14 cellular contexts compared by ENCODE assay signal in genomic region chr22:38429460-38430128, GRCh38.
DNase-seq lines count a peak whose midpoint lies in the region; ATAC-seq and TF ChIP-seq lines count a peak whose summit lies in the region.
"Had no signal": no experiment of that assay in that cellular context is flagged by ENCODE, and none has a peak within 500 bp of the region (broad histone marks: within the 10 kb centered on the region; RNA-seq: fewer than 3 reads in every experiment).

No MANE protein-coding gene starts in this region.

- CTCF ChIA-PET in HEK293 (lab: Yijun Ruan, JAX) = no interaction called here

- peaks cover 0 to 8% of the 10 kb centered on the region in 2 experiments; a peak in 1 of 3 replicates for H3K36me3 ChIP-seq in HEK293 (ENCODE audit: control insufficient read depth in 2 of 2, insufficient read depth in 1 of 2, low read length in 2 of 2)
- H3K36me3 ChIP-seq: ascending aorta, suprapubic skin had no signal

- no peak overlapping the region for H3K4me3 ChIP-seq in HEK293 (ENCODE audit: low read depth, low read length)
- H3K4me3 ChIP-seq: ascending aorta, esophagus muscularis mucosa, suprapubic skin had no signal

- ATAC-seq in GM19324 (IDR thresholded peaks at IDR 0.05; ENCODE audit: low FRiP score, unreplicated experiment) (no peak), GM19455 (IDR thresholded peaks at IDR 0.05; ENCODE audit: unreplicated experiment) (no peak)

- H3K4me1 ChIP-seq in HEK293 (ENCODE audit: control insufficient read depth, insufficient read depth, low read length) = no peaks in the 10 kb centered on the region
- H3K4me1 ChIP-seq: ascending aorta, suprapubic skin had no signal

- H3K27ac ChIP-seq in HEK293 (ENCODE audit: extremely low read depth, low read depth, low read length) (no peak overlapping the region), angular gyrus (ENCODE audit: low read depth, low read length) (peak overlapping the region; percentile 79)
- H3K27ac ChIP-seq: ascending aorta, esophagus muscularis mucosa, suprapubic skin had no signal

- DNase-seq in Ammon's horn (ENCODE audit: low spot score) (peak; percentile 57), left kidney (ENCODE audit: low read depth, low spot score) (peak; percentile 84), cerebellar nuclear complex (lab: John Stamatoyannopoulos, UW) (no peak)
- DNase-seq: activated CD4-positive, alpha-beta T cell treated with anti-CD3 and anti-CD28 coated beads for 1 hour; activated gamma-delta T cell; stimulated activated CD4-positive, alpha-beta T cell treated with anti-CD3 and anti-CD28 coated beads, Interleukin-4, amount 100 ng/mL, for 1 hour; T1000 had no signal

- POLR2A ChIA-PET in HEK293 (lab: Yijun Ruan, JAX) = interaction anchor here (0.6 kb wide), 1 partner anchor 30 kb away, joined by 3 read pairs; no protein-coding TSS in a partner anchor

- no peaks in the 10 kb centered on the region for H3K9me3 ChIP-seq in HEK293 (ENCODE audit: control insufficient read depth, insufficient read depth, low read depth, low read length)
- H3K9me3 ChIP-seq: ascending aorta, esophagus muscularis mucosa, suprapubic skin had no signal

- no peak for TF ChIP-seq CTCF in HEK293 (tag by site-specific recombination; IDR thresholded peaks at IDR 0.05)

TF ChIP-seq in HEK293, 187 proteins besides CTCF, POLR2A, EP300 and RAD21:
- TF ChIP-seq ZNF302 (tag by site-specific recombination; IDR thresholded peaks at IDR 0.05; ENCODE audit: low read depth) = no peak
- TF ChIP-seq ZBTB20 (tag by site-specific recombination; IDR thresholded peaks at IDR 0.05) = peak; percentile 50; the same call in 1 of the 2 replicates

Comparison
In these comparisons a context has a peak if more than half of its experiments do, and no peak if none do; other contexts are left out.
1. DNase-seq: peak in Ammon's horn (single experiment) and left kidney (single experiment); none in cerebellar nuclear complex (0 of 2).